Comparison of ENCODE assay signal across 24 cellular contexts in the genomic region with DNA sequence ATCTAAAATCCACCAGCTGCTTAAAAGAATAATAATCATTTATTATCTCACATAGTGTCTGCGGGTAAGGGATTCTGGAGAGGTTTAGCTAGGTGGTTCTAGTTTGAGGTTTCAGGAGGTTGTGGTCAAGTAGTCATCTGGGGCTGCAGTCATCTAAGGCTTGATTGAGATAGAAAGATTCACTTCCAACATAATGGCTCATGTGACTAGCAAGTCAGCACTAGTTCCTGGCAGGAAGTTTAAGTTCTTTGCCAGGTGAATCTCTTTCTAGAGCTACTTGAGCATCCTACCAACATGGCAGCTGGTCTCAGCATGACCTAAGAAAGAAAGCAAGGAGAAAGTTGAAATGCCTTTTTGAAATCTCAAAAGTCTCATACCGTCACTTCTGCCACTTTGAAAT.
"Had no signal": no experiment of that assay in that cellular context is flagged by ENCODE, and none has a peak within 500 bp of the region (broad histone marks: within the 10 kb centered on the region; RNA-seq: fewer than 3 reads in every experiment).

No MANE protein-coding gene starts in this region.

- H3K36me3 ChIP-seq: adrenal gland, cardiac muscle cell, colonic mucosa, heart right ventricle, neutrophil, right lobe of liver, transverse colon had no signal

- H3K27ac ChIP-seq: adrenal gland, body of pancreas, cardiac muscle cell, colonic mucosa, heart right ventricle, neutrophil, right lobe of liver, transverse colon had no signal

- H3K9me3 ChIP-seq: adrenal gland, body of pancreas, colonic mucosa, neutrophil, right lobe of liver, transverse colon had no signal

- ATAC-seq: body of pancreas, heart right ventricle, left ventricle myocardium superior had no signal

- H3K27me3 ChIP-seq: adrenal gland, body of pancreas, cardiac muscle cell, colonic mucosa, heart right ventricle, neutrophil, right lobe of liver, transverse colon had no signal

- H3K4me3 ChIP-seq: adrenal gland, body of pancreas, cardiac muscle cell, colonic mucosa, heart right ventricle, right lobe of liver, transverse colon had no signal

- H3K4me1 ChIP-seq: adrenal gland, body of pancreas, colonic mucosa, right lobe of liver had no signal

- DNase-seq: activated CD4-positive, alpha-beta memory T cell treated with anti-CD3 and anti-CD28 coated beads for 36 hours; activated CD4-positive, alpha-beta T cell treated with anti-CD3 and anti-CD28 coated beads, Interleukin-2, amount 10 ng/mL, durations not matched to agents 24 days and 14 days; activated CD4-positive, CD25-positive, alpha-beta regulatory T cell treated with anti-CD3 and anti-CD28 coated beads, Interleukin-2, amount 50 U/mL, for 72 hours; activated CD8-positive, alpha-beta memory T cell treated with anti-CD3 and anti-CD28 coated beads, Interleukin-2, amount 50 U/mL, for 4 hours; activated effector memory CD4-positive, alpha-beta T cell treated with anti-CD3 and anti-CD28 coated beads, Interleukin-2, amount 50 U/mL, for 16 hours; activated naive CD4-positive, alpha-beta T cell treated with anti-CD3 and anti-CD28 coated beads for 36 hours; activated naive CD8-positive, alpha-beta T cell treated with anti-CD3 and anti-CD28 coated beads for 36 hours; activated T-cell treated with anti-CD3 and anti-CD28 coated beads, Interleukin-2, amount 50 U/mL, for 1 hour; adrenal gland; aorta; body of pancreas; cerebellar nuclear complex; colonic mucosa; effector CD8-positive, alpha-beta T cell; heart right ventricle; left ventricle myocardium superior; naive B cell; nephron progenitor cell; right lobe of liver; stimulated activated CD4-positive, alpha-beta T cell treated with anti-CD3 and anti-CD28 coated beads, Interleukin-2, amount 100 ng/mL, for 48 hours; stimulated activated naive CD4-positive, alpha-beta T cell treated with Interleukin-2 at 50 U/mL for 16 hours; transverse colon had no signal
